18 cellular contexts compared by ENCODE assay signal in the genomic region with DNA sequence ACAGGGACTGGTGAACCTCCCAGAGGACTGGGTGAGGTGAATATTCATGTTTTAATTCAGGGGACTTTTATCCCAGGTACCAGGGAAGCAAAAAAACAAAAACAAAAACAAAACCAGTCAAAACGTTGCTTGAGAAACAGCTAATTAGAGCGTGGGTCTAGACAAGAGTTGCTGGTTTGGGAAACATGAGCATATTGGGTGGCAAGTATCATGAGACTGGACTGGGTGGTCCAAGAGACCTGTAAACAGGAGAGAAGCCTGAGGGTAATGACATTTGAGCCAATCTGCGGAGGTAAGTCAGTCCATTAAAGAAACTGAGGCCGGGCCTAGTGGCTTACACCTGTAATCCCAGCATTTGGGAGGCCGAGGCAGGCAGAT.
"Had no signal": no experiment of that assay in that cellular context is flagged by ENCODE, and none has a peak within 500 bp of the region (broad histone marks: within the 10 kb centered on the region; RNA-seq: fewer than 3 reads in every experiment).

No MANE protein-coding gene starts in this region.

- H3K36me3 ChIP-seq: ascending aorta, breast epithelium, heart right ventricle, thyroid gland had no signal

- H3K27ac ChIP-seq: ascending aorta, breast epithelium, heart right ventricle, parathyroid adenoma, thyroid gland had no signal

- DNase-seq: activated CD4-positive, alpha-beta T cell treated with anti-CD3 and anti-CD28 coated beads, Interleukin-2, amount 10 ng/mL, durations not matched to agents 24 days and 14 days; activated CD4-positive, CD25-positive, alpha-beta regulatory T cell; activated CD8-positive, alpha-beta memory T cell treated with anti-CD3 and anti-CD28 coated beads, Interleukin-2, amount 50 U/mL, for 48 hours; activated CD8-positive, alpha-beta T cell treated with anti-CD3 and anti-CD28 coated beads, Interleukin-2, amount 10 ng/mL, durations not matched to agents 7 days and 5 days; cerebellar nuclear complex; dermis blood vessel endothelial cell; heart right ventricle; stimulated activated CD4-positive, alpha-beta T cell treated with anti-CD3 and anti-CD28 coated beads, Interleukin-12 subunit alpha, Interleukin-12 subunit beta, amount 100 ng/mL, for 4 hours; stimulated activated CD4-positive, alpha-beta T cell treated with anti-CD3 and anti-CD28 coated beads, Interleukin-2, amount 100 ng/mL, for 24 hours; thyroid gland had no signal

- H3K9me3 Mint-ChIP-seq: activated CD4-positive, alpha-beta T cell treated with anti-CD3 and anti-CD28 coated beads, Interleukin-2, amount 10 ng/mL, durations not matched to agents 24 days and 14 days; naive thymus-derived CD8-positive, alpha-beta T cell had no signal

- H3K27ac Mint-ChIP-seq: activated CD4-positive, alpha-beta T cell treated with anti-CD3 and anti-CD28 coated beads, Interleukin-2, amount 10 ng/mL, durations not matched to agents 24 days and 14 days; activated CD8-positive, alpha-beta T cell treated with anti-CD3 and anti-CD28 coated beads, Interleukin-2, amount 10 ng/mL, durations not matched to agents 7 days and 5 days had no signal

- ATAC-seq: activated CD8-positive, alpha-beta T cell treated with anti-CD3 and anti-CD28 coated beads, Interleukin-2, amount 10 ng/mL, durations not matched to agents 7 days and 5 days; heart right ventricle had no signal

- H3K27me3 ChIP-seq: ascending aorta, breast epithelium, thyroid gland had no signal

- H3K4me3 Mint-ChIP-seq: activated CD4-positive, alpha-beta T cell treated with anti-CD3 and anti-CD28 coated beads, Interleukin-2, amount 10 ng/mL, durations not matched to agents 24 days and 14 days; activated CD8-positive, alpha-beta T cell treated with anti-CD3 and anti-CD28 coated beads, Interleukin-2, amount 10 ng/mL, durations not matched to agents 7 days and 5 days had no signal

- H2AFZ ChIP-seq: parathyroid adenoma had no signal

- H3K36me3 Mint-ChIP-seq: naive thymus-derived CD8-positive, alpha-beta T cell had no signal

- H3K9ac ChIP-seq: parathyroid adenoma had no signal

- H3K79me2 ChIP-seq: parathyroid adenoma had no signal

- H3K4me1 Mint-ChIP-seq: activated CD4-positive, alpha-beta T cell treated with anti-CD3 and anti-CD28 coated beads, Interleukin-2, amount 10 ng/mL, durations not matched to agents 24 days and 14 days had no signal

- H3K4me1 ChIP-seq: ascending aorta, breast epithelium, heart right ventricle, parathyroid adenoma, thyroid gland had no signal

- H3K4me3 ChIP-seq: ascending aorta, breast epithelium, heart right ventricle, lung, thyroid gland had no signal

- FAIRE-seq: frontal cortex, islet of Langerhans, TTC549 had no signal

- H3K9me3 ChIP-seq: ascending aorta, breast epithelium, heart right ventricle, thyroid gland had no signal
